In the genomic region with DNA sequence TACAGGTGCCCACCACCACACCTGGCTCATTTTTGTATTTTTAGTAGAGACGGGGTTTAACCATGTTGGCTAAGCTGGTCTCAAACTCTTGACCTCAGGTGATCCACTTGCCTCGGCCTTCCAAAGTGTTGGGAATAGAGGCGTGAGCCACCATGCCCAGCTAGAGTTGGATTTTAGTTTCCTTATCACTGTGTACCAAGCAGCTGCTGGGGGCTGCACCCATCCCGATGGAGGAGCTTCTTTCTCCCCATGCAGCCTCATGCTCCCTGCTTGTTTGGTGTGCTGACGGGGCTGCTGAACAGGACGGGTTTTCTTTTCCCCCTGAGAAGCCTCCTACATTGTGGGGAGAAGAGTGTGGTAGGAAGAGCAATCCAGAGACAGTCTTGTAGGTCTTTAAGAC, we compare ENCODE assay signal across 38 cellular contexts.
"Had no signal": no experiment of that assay in that cellular context is flagged by ENCODE, and none has a peak within 500 bp of the region (broad histone marks: within the 10 kb centered on the region; RNA-seq: fewer than 3 reads in every experiment).

No MANE protein-coding gene starts in this region.

- H3K9me3 Mint-ChIP-seq: activated B cell treated with CpG ODN at 0.5 μM for 24 hours; activated CD4-positive, alpha-beta memory T cell treated with anti-CD3 and anti-CD28 coated beads for 36 hours; activated CD4-positive, alpha-beta T cell treated with anti-CD3 and anti-CD28 coated beads, Interleukin-2, amount 10 ng/mL, durations not matched to agents 24 days and 14 days; activated CD8-positive, alpha-beta T cell treated with anti-CD3 and anti-CD28 coated beads for 36 hours; activated naive CD4-positive, alpha-beta T cell treated with anti-CD3 and anti-CD28 coated beads for 36 hours; activated naive CD8-positive, alpha-beta T cell treated with anti-CD3 and anti-CD28 coated beads for 36 hours; activated T-cell treated with anti-CD3 and anti-CD28 coated beads, Interleukin-2, amount 50 U/mL, for 4 hours; activated T-helper 17 cell treated with anti-CD3 and anti-CD28 coated beads, Interleukin-2, amount 50 U/mL, for 72 hours; central memory CD8-positive, alpha-beta T cell; T-helper 2 cell treated with Interferon-gamma antibody and Interleukin-4, amounts not matched to agents 5 μg/mL and 100 μg/mL, for 36 hours had no signal

- H3K4me3 ChIP-seq: adrenal gland, body of pancreas, breast epithelium, cardiac muscle cell had no signal

- H3K4me1 Mint-ChIP-seq: activated B cell treated with CpG ODN at 0.5 μM for 24 hours; activated CD4-positive, alpha-beta T cell treated with anti-CD3 and anti-CD28 coated beads, Interleukin-2, amount 10 ng/mL, durations not matched to agents 24 days and 14 days; activated naive CD8-positive, alpha-beta T cell treated with anti-CD3 and anti-CD28 coated beads for 36 hours; activated T-helper 17 cell treated with anti-CD3 and anti-CD28 coated beads, Interleukin-2, amount 50 U/mL, for 72 hours; central memory CD8-positive, alpha-beta T cell had no signal

- H3K27me3 ChIP-seq: adrenal gland, body of pancreas, brain microvascular endothelial cell, breast epithelium, cardiac muscle cell had no signal

- H3K27me3 Mint-ChIP-seq: activated B cell treated with CpG ODN at 0.5 μM for 24 hours; activated CD4-positive, alpha-beta memory T cell treated with anti-CD3 and anti-CD28 coated beads for 36 hours; activated CD4-positive, alpha-beta T cell treated with anti-CD3 and anti-CD28 coated beads, Interleukin-2, amount 10 ng/mL, durations not matched to agents 24 days and 14 days; activated CD8-positive, alpha-beta T cell treated with anti-CD3 and anti-CD28 coated beads for 36 hours; activated naive CD8-positive, alpha-beta T cell treated with anti-CD3 and anti-CD28 coated beads for 36 hours; activated T-helper 17 cell treated with anti-CD3 and anti-CD28 coated beads, Interleukin-2, amount 50 U/mL, for 72 hours had no signal

- H3K27ac Mint-ChIP-seq: activated B cell treated with CpG ODN at 0.5 μM for 24 hours; activated CD4-positive, alpha-beta memory T cell treated with anti-CD3 and anti-CD28 coated beads for 36 hours; activated CD4-positive, alpha-beta T cell treated with anti-CD3 and anti-CD28 coated beads, Interleukin-2, amount 10 ng/mL, durations not matched to agents 24 days and 14 days; activated CD8-positive, alpha-beta T cell treated with anti-CD3 and anti-CD28 coated beads for 36 hours; activated naive CD4-positive, alpha-beta T cell treated with anti-CD3 and anti-CD28 coated beads for 36 hours; activated naive CD4-positive, alpha-beta T cell treated with anti-CD3 and anti-CD28 coated beads, Interleukin-2, amount 50 U/mL, for 72 hours; activated naive CD8-positive, alpha-beta T cell treated with anti-CD3 and anti-CD28 coated beads for 36 hours; activated T-cell treated with anti-CD3 and anti-CD28 coated beads, Interleukin-2, amount 50 U/mL, for 72 hours; activated T-helper 1 cell treated with anti-CD3 and anti-CD28 coated beads, Interleukin-12 subunit alpha, Interleukin-12 subunit beta, Interleukin-2, Interleukin-4 antibody, amounts not matched to agents 30 ng/mL and 10 ng/mL and 1 ng/mL, durations not matched to agents 14 hours and 24 hours and 36 hours; activated T-helper 17 cell treated with anti-CD3 and anti-CD28 coated beads, Interleukin-2, amount 50 U/mL, for 72 hours; T-helper 1 cell treated with Interleukin-12 subunit alpha and Interleukin-12 subunit beta and Interleukin-4 antibody, amounts not matched to agents 30 μg/mL and 1 μg/mL, for 36 hours; T-helper 2 cell treated with Interferon-gamma antibody and Interleukin-4, amounts not matched to agents 5 μg/mL and 100 μg/mL, for 36 hours had no signal

- H3K4me3 Mint-ChIP-seq: activated B cell treated with CpG ODN at 0.5 μM for 24 hours; activated CD4-positive, alpha-beta memory T cell treated with anti-CD3 and anti-CD28 coated beads for 36 hours; activated CD4-positive, alpha-beta T cell treated with anti-CD3 and anti-CD28 coated beads, Interleukin-2, amount 10 ng/mL, durations not matched to agents 24 days and 14 days; activated CD8-positive, alpha-beta T cell treated with anti-CD3 and anti-CD28 coated beads for 36 hours; activated naive CD4-positive, alpha-beta T cell treated with anti-CD3 and anti-CD28 coated beads for 36 hours; activated naive CD8-positive, alpha-beta T cell treated with anti-CD3 and anti-CD28 coated beads for 36 hours; activated T-cell treated with anti-CD3 and anti-CD28 coated beads, Interleukin-2, amount 50 U/mL, for 4 hours; activated T-cell treated with anti-CD3 and anti-CD28 coated beads, Interleukin-2, amount 50 U/mL, for 72 hours; activated T-helper 1 cell treated with anti-CD3 and anti-CD28 coated beads, Interleukin-12 subunit alpha, Interleukin-12 subunit beta, Interleukin-2, Interleukin-4 antibody, amounts not matched to agents 30 ng/mL and 10 ng/mL and 1 ng/mL, durations not matched to agents 14 hours and 24 hours and 36 hours; activated T-helper 17 cell treated with anti-CD3 and anti-CD28 coated beads, Interleukin-2, amount 50 U/mL, for 72 hours; central memory CD8-positive, alpha-beta T cell; T-helper 1 cell treated with Interleukin-12 subunit alpha and Interleukin-12 subunit beta and Interleukin-4 antibody, amounts not matched to agents 30 μg/mL and 1 μg/mL, for 36 hours; T-helper 2 cell treated with Interferon-gamma antibody and Interleukin-4, amounts not matched to agents 5 μg/mL and 100 μg/mL, for 36 hours had no signal

- H3K36me3 ChIP-seq: adrenal gland, brain microvascular endothelial cell, breast epithelium, cardiac muscle cell had no signal

- H3K36me3 Mint-ChIP-seq: activated CD4-positive, alpha-beta memory T cell treated with anti-CD3 and anti-CD28 coated beads for 36 hours; activated naive CD8-positive, alpha-beta T cell treated with anti-CD3 and anti-CD28 coated beads for 36 hours had no signal

- H3K9me3 ChIP-seq: adrenal gland, body of pancreas, breast epithelium had no signal

- H3K4me1 ChIP-seq: adrenal gland, body of pancreas, breast epithelium had no signal

- H3K27ac ChIP-seq: adrenal gland, body of pancreas, brain microvascular endothelial cell, breast epithelium, cardiac muscle cell had no signal

- DNase-seq: activated B cell treated with CpG ODN at 0.5 μM for 24 hours; activated CD4-positive, alpha-beta memory T cell treated with anti-CD3 and anti-CD28 coated beads for 36 hours; activated CD4-positive, alpha-beta T cell treated with anti-CD3 and anti-CD28 coated beads for 4 hours; activated CD4-positive, alpha-beta T cell treated with anti-CD3 and anti-CD28 coated beads, Interleukin-2, amount 10 ng/mL, durations not matched to agents 24 days and 14 days; activated CD4-positive, alpha-beta T cell treated with anti-CD3 and anti-CD28 coated beads, Interleukin-2, amount 50 U/mL, for 1 hour; activated CD4-positive, alpha-beta T cell treated with anti-CD3 and anti-CD28 coated beads, Interleukin-2, amount 50 U/mL, for 4 hours; activated CD4-positive, CD25-positive, alpha-beta regulatory T cell treated with anti-CD3 and anti-CD28 coated beads, Interleukin-2, amount 50 U/mL, for 72 hours; activated CD8-positive, alpha-beta memory T cell treated with anti-CD3 and anti-CD28 coated beads, Interleukin-2, amount 50 U/mL, for 4 hours; activated CD8-positive, alpha-beta T cell treated with anti-CD3 and anti-CD28 coated beads for 36 hours; activated effector memory CD4-positive, alpha-beta T cell treated with anti-CD3 and anti-CD28 coated beads, Interleukin-2, amount 50 U/mL, for 16 hours; activated gamma-delta T cell treated with Interleukin-2 at 50 U/mL for 16 hours; activated naive CD4-positive, alpha-beta T cell; activated naive CD4-positive, alpha-beta T cell treated with anti-CD3 and anti-CD28 coated beads for 36 hours; activated naive CD4-positive, alpha-beta T cell treated with anti-CD3 and anti-CD28 coated beads, Interleukin-2, amount 50 U/mL, for 16 hours; activated naive CD8-positive, alpha-beta T cell treated with anti-CD3 and anti-CD28 coated beads for 36 hours; activated T-cell treated with anti-CD3 and anti-CD28 coated beads for 4 hours; activated T-cell treated with anti-CD3 and anti-CD28 coated beads, Interleukin-2, amount 50 U/mL, for 1 hour; activated T-cell treated with anti-CD3 and anti-CD28 coated beads, Interleukin-2, amount 50 U/mL, for 4 hours; activated T-cell treated with anti-CD3 and anti-CD28 coated beads, Interleukin-2, amount 50 U/mL, for 72 hours; amniotic stem cell; aorta; body of pancreas; brain microvascular endothelial cell; caudate nucleus; cerebellar nuclear complex; SW 1271; T-helper 1 cell; T-helper 2 cell; T-helper 9 cell had no signal
